Comparison of ENCODE assay signal across 9 cellular contexts in the genomic region with DNA sequence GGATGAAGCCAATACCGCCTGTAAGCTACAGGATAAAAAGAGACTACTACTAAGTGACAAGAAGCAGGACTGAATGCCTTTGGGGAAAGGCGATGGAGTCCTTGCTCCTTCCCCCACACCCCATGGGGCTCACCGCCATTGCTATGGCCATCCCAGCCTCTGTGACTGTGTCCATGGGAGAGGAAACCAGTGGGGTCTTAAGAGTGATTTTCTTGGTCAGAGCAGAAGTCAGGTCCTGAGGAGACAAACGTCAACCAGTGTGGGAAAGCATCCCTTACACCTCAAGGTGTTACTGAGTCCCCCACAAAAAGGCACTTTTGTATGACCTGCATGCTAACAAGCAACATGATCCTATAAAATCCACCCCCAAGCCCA. TPM values are rescaled to one million over a fixed set of nuclear protein-coding genes. Genes with fewer than 3 reads are reported as not detected.
DNase-seq lines count a peak whose midpoint lies in the region; ATAC-seq and TF ChIP-seq lines count a peak whose summit lies in the region.
"Had no signal": no experiment of that assay in that cellular context is flagged by ENCODE, and none has a peak within 500 bp of the region (broad histone marks: within the 10 kb centered on the region; RNA-seq: fewer than 3 reads in every experiment).

No MANE protein-coding gene starts in this region.

- peak overlapping the region; percentile 80 for H3K27ac ChIP-seq in KOPT-K1 (ENCODE audit: low read depth, low read length, poor library complexity, severe bottlenecking)

- H3K4me1 Mint-ChIP-seq in central memory CD8-positive, alpha-beta T cell, result peaks cover 28% of the 10 kb centered on the region
- peaks cover 37 to 63% (median 59%) of the 10 kb centered on the region in 3 donors for H3K4me1 Mint-ChIP-seq in naive B cell

- H3K4me3 ChIP-seq in AG10803 (ENCODE audit: low read length), result peak overlapping the region; percentile 97

- H3K36me3 Mint-ChIP-seq in central memory CD8-positive, alpha-beta T cell (ENCODE audit: insufficient read depth), result peaks cover 55% of the 10 kb centered on the region
- H3K36me3 Mint-ChIP-seq in naive B cell, result peaks cover 4 to 13% of the 10 kb centered on the region in 2 donors

- no peaks in the 10 kb centered on the region for H3K9me3 Mint-ChIP-seq in central memory CD8-positive, alpha-beta T cell
- no peaks in the 10 kb centered on the region for H3K9me3 Mint-ChIP-seq in naive B cell

- DNase-seq in AG10803 (ENCODE audit: low read depth) (no peak), naive B cell (no peak), NCI-H2171 treated with DMSO at 0.1 percent for 48 hours (lab: John Stamatoyannopoulos, UW) (no peak), NCI-H774 (lab: John Stamatoyannopoulos, UW) (no peak)
- DNase-seq in central memory CD8-positive, alpha-beta T cell (ENCODE audit: low spot score in 2 of 2), result no peak
- DNase-seq: NCI-H526 had no signal

- no peaks in the 10 kb centered on the region for H3K9me3 ChIP-seq in KOPT-K1 (ENCODE audit: insufficient read depth, low read length, poor library complexity, severe bottlenecking)

- peak overlapping the region; percentile 87 for H3K4me3 Mint-ChIP-seq in central memory CD8-positive, alpha-beta T cell
- H3K4me3 Mint-ChIP-seq in naive B cell, result peak overlapping the region; percentile 93 to 99 (median 95)

- no peaks in the 10 kb centered on the region for H3K27me3 Mint-ChIP-seq in central memory CD8-positive, alpha-beta T cell
- no peaks in the 10 kb centered on the region for H3K27me3 Mint-ChIP-seq in naive B cell

- TF ChIP-seq CTCF in AG10803 (conservative IDR thresholded peaks at IDR 0.05; ENCODE audit: low read length), result no peak

- peak overlapping the region; percentile 97 for H3K27ac Mint-ChIP-seq in central memory CD8-positive, alpha-beta T cell (ENCODE audit: low read depth)
- H3K27ac Mint-ChIP-seq in naive B cell, result peak overlapping the region; percentile 98 to 100 (median 99)

- ATAC-seq in central memory CD8-positive, alpha-beta T cell (replicated peaks; ENCODE audit: extremely low read depth, poor library complexity, severe bottlenecking), result no peak
- ATAC-seq in naive B cell (ENCODE audit: low read depth in 2 of 2) (no peak), HG02798 (IDR thresholded peaks at IDR 0.05; ENCODE audit: poor library complexity, unreplicated experiment) (no peak), HG02623 (IDR thresholded peaks at IDR 0.05; ENCODE audit: unreplicated experiment) (no peak)

- peaks cover 91% of the 10 kb centered on the region for H3K36me3 ChIP-seq in KOPT-K1 (ENCODE audit: insufficient read depth, low read length)

RNA-seq across cellular contexts. Expression of a gene that starts 0.9 kb away (rescaled TPM):
- 100 to 1,000 TPM in 3 of 6 donors, 10 to 100 TPM in 3; 78.6 to 117 (median 97.6) TPM for polyA plus RNA-seq in naive B cell (ENCODE audit: low read depth in 6 of 6)

RNA-seq across cellular contexts. Expression of a gene that starts 6.4 kb away (rescaled TPM):
- 100 to 1,000 TPM; 124 to 177 (median 143) TPM for polyA plus RNA-seq in naive B cell (ENCODE audit: low read depth in 6 of 6)

RNA-seq across cellular contexts. Expression of a gene that starts 9.9 kb away (rescaled TPM):
- polyA plus RNA-seq in naive B cell (ENCODE audit: low read depth in 6 of 6), result 10 to 100 TPM; 25.4 to 40.6 (median 27.5) TPM

RNA-seq across cellular contexts. Expression of a gene that starts 21.1 kb away (rescaled TPM):
- polyA plus RNA-seq in naive B cell (ENCODE audit: low read depth in 6 of 6), result 100 to 1,000 TPM in 4 of 6 donors, 10 to 100 TPM in 2; 94.3 to 112 (median 106) TPM

RNA-seq across cellular contexts. Expression of a gene that starts 38.2 kb away (rescaled TPM):
- polyA plus RNA-seq in naive B cell (ENCODE audit: low read depth in 6 of 6), result 10 to 100 TPM in 5 of 6 donors, 1 to 10 TPM in 1; 2.6 to 17.8 (median 15.1) TPM
